8 cellular contexts compared by ENCODE assay signal in genomic region chr1:44213222-44214112, GRCh38. TPM values are rescaled to one million over a fixed set of nuclear protein-coding genes. Genes with fewer than 3 reads are reported as not detected.
DNase-seq lines count a peak whose midpoint lies in the region; ATAC-seq, FAIRE-seq and TF ChIP-seq lines count a peak whose summit lies in the region.

DMAP1 (plus strand) TSS chr1:44213471; CDS start chr1:44213754, 283 bp downstream.

- H3K9me3 ChIP-seq in right cardiac atrium (ENCODE audit: control insufficient read depth, low read length) = no peaks in the 10 kb centered on the region

- H3K27ac ChIP-seq in angular gyrus (ENCODE audit: low read depth, low read length) (peak within 1 kb of the TSS; percentile 92), right cardiac atrium (ENCODE audit: low read length) (peak within 1 kb of the TSS; percentile 28)

- intact Hi-C loops in right cardiac atrium (cut with DNase I) = loop anchor here in 3 of 4 donors (10.0 kb wide), 3 partner anchors 131 to 381 kb away; no protein-coding TSS in a partner anchor

- peak; percentile 48 for FAIRE-seq in urothelium cell line (lab: Jason Lieb, UNC)

- WGBS in right cardiac atrium = under 1% methylated on average over 44 of the region's 44 CpGs

- ATAC-seq in HG02798 (IDR thresholded peaks at IDR 0.05; ENCODE audit: poor library complexity, unreplicated experiment) (peak; percentile 75), right cardiac atrium (peak; percentile 90 to 93)

- peak; percentile 53 for TF ChIP-seq POLR2A in GM10847 (IDR thresholded peaks at IDR 0.05; ENCODE audit: extremely low read depth, insufficient read length)

- peak; percentile 68 for DNase-seq in NCI-H1694 treated with DMSO at 0.1 percent for 48 hours (lab: John Stamatoyannopoulos, UW)
- peak; percentile 63 to 89 (median 74) for DNase-seq in T-helper 2 cell
- peak; percentile 78 to 91 (median 90) for DNase-seq in right cardiac atrium
- DNase-seq in pulmonary artery endothelial cell (ENCODE audit: low read depth, low spot score) = peak; percentile 54
- peak; percentile 90 for DNase-seq in urothelium cell line (ENCODE audit: low spot score)

- peaks cover 8% of the 10 kb centered on the region for H3K4me1 ChIP-seq in right cardiac atrium (ENCODE audit: control insufficient read depth, insufficient read depth, low read length)

- H3K4me3 ChIP-seq in right cardiac atrium (ENCODE audit: low read length) = peak within 1 kb of the TSS; percentile 61

- H3K27me3 ChIP-seq in right cardiac atrium (ENCODE audit: control insufficient read depth, insufficient read depth) = no peaks in the 10 kb centered on the region

RNA-seq across cellular contexts. Expression of gene DMAP1, which starts in this region (rescaled TPM):
- 10 to 100 TPM; 26.2 to 35.9 (median 32.6) TPM for total RNA-seq in right cardiac atrium
- polyA plus RNA-seq in right cardiac atrium = 26.7 TPM
- 30.9 and 34.8 TPM in 2 replicates for total RNA-seq in pulmonary artery endothelial cell

Comparison
In these comparisons a context has a peak if more than half of its experiments do, and no peak if none do; other contexts are left out.
1. Peak in every context shown above with its lines: DNase-seq, ATAC-seq, H3K4me3 ChIP-seq and H3K27ac ChIP-seq.